ENCODE assay signal across 1 cellular context in genomic region chr7:90119178-90119971, GRCh38.
TF ChIP-seq lines count a peak whose summit lies in the region.

No MANE protein-coding gene starts in this region.

TF ChIP-seq in SK-N-SH, 30 proteins besides CTCF, POLR2A, EP300 and RAD21 (continued from another document):
- no peak for TF ChIP-seq REST (IDR thresholded peaks at IDR 0.05; ENCODE audit: low read depth, low read length)
- no peak for TF ChIP-seq ELF1 (IDR thresholded peaks at IDR 0.05)
- no peak for TF ChIP-seq SMC3 (IDR thresholded peaks at IDR 0.05; ENCODE audit: low read depth, low read length)
- no peak for TF ChIP-seq TCF12 (IDR thresholded peaks at IDR 0.05)
- TF ChIP-seq, protein P1, sequence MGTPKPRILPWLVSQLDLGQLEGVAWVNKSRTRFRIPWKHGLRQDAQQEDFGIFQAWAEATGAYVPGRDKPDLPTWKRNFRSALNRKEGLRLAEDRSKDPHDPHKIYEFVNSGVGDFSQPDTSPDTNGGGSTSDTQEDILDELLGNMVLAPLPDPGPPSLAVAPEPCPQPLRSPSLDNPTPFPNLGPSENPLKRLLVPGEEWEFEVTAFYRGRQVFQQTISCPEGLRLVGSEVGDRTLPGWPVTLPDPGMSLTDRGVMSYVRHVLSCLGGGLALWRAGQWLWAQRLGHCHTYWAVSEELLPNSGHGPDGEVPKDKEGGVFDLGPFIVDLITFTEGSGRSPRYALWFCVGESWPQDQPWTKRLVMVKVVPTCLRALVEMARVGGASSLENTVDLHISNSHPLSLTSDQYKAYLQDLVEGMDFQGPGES (IDR thresholded peaks at IDR 0.05; ENCODE audit: low read depth, low read length) = no peak
- 0 out of 2 replicates have a peak, but pooled peaks have one; percentile 17 for TF ChIP-seq FOXJ3 (CRISPR knock-in tag; IDR thresholded peaks at IDR 0.05)
- TF ChIP-seq POLR2AphosphoS5 (IDR thresholded peaks at IDR 0.05; ENCODE audit: low read depth, low read length) = no peak
- no peak for TF ChIP-seq NFIC (IDR thresholded peaks at IDR 0.05; ENCODE audit: borderline replicate concordance)
- no peak for TF ChIP-seq GATA2 (CRISPR knock-in tag; IDR thresholded peaks at IDR 0.05)
- TF ChIP-seq, protein P2, sequence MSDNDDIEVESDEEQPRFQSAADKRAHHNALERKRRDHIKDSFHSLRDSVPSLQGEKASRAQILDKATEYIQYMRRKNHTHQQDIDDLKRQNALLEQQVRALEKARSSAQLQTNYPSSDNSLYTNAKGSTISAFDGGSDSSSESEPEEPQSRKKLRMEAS (IDR thresholded peaks at IDR 0.05; ENCODE audit: low read depth) = peak; percentile 80
- TF ChIP-seq MXI1 (IDR thresholded peaks at IDR 0.05; ENCODE audit: low read depth, low read length) = peak; percentile 48; the same call in 1 of the 2 replicates
- TF ChIP-seq USF1 (IDR thresholded peaks at IDR 0.05; ENCODE audit: borderline replicate concordance, low read depth) = no peak; the same call in 1 of the 2 replicates
- TF ChIP-seq, protein P3, sequence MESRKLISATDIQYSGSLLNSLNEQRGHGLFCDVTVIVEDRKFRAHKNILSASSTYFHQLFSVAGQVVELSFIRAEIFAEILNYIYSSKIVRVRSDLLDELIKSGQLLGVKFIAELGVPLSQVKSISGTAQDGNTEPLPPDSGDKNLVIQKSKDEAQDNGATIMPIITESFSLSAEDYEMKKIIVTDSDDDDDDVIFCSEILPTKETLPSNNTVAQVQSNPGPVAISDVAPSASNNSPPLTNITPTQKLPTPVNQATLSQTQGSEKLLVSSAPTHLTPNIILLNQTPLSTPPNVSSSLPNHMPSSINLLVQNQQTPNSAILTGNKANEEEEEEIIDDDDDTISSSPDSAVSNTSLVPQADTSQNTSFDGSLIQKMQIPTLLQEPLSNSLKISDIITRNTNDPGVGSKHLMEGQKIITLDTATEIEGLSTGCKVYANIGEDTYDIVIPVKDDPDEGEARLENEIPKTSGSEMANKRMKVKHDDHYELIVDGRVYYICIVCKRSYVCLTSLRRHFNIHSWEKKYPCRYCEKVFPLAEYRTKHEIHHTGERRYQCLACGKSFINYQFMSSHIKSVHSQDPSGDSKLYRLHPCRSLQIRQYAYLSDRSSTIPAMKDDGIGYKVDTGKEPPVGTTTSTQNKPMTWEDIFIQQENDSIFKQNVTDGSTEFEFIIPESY (IDR thresholded peaks at IDR 0.05; ENCODE audit: borderline replicate concordance, low read depth) = no peak
- no peak for TF ChIP-seq RXRA (IDR thresholded peaks at IDR 0.05; ENCODE audit: borderline replicate concordance, low read depth)
- TF ChIP-seq GABPA (IDR thresholded peaks at IDR 0.05; ENCODE audit: low read depth) = no peak
- peak; percentile 45; the same call in 1 of the 2 replicates for TF ChIP-seq NRF1 (IDR thresholded peaks at IDR 0.05; ENCODE audit: low read depth, low read length)
- TF ChIP-seq JUND (IDR thresholded peaks at IDR 0.05) = no peak
- TF ChIP-seq, protein P4, sequence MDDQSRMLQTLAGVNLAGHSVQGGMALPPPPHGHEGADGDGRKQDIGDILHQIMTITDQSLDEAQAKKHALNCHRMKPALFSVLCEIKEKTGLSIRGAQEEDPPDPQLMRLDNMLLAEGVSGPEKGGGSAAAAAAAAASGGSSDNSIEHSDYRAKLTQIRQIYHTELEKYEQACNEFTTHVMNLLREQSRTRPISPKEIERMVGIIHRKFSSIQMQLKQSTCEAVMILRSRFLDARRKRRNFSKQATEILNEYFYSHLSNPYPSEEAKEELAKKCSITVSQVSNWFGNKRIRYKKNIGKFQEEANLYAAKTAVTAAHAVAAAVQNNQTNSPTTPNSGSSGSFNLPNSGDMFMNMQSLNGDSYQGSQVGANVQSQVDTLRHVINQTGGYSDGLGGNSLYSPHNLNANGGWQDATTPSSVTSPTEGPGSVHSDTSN (IDR thresholded peaks at IDR 0.05) = no peak
- TF ChIP-seq CHD2 (IDR thresholded peaks at IDR 0.05; ENCODE audit: low read length, partially characterized antibody) = no peak
TF ChIP-seq in SK-N-SH: peak in this region for 5.
